Comparison of ENCODE assay signal across 8 cellular contexts in the genomic region with DNA sequence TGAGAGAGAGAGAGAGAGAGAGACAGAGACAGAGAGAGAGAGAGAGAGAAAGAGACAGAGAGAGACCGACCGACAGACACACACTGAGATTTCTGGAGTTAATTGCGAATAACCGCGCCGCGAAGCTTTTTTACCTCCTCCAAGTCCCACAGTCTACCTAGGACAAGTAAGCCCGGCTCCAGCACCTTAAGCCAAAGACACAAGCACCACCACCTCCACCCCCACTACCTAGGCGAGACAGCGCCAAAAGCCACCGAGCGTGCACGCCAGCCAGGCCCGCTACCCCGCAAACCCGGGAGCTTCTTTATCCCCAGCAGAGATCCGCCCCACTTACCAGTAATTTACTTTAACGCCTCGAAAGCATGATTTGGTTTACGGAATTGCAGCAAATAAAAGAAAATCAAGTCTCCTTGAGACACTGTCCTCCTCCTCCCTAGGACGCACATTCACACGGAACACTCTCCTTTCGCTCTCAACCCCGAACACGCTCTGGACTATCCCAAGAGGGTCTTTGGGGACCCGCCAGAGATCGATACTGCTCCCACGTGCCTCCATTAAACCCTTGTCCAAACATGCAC.
DNase-seq lines count a peak whose midpoint lies in the region; ATAC-seq, FAIRE-seq and TF ChIP-seq lines count a peak whose summit lies in the region.

No MANE protein-coding gene starts in this region.

- TF ChIP-seq CTCF in OCI-LY3 (IDR thresholded peaks at IDR 0.05; ENCODE audit: low read depth, low read length) = no peak
- no peak for TF ChIP-seq CTCF in astrocyte (IDR thresholded peaks at IDR 0.05; ENCODE audit: insufficient read depth, low read depth, low read length)

- H3K36me3 Mint-ChIP-seq in astrocyte (ENCODE audit: low read depth, unreplicated experiment) = peaks cover 3% of the 10 kb centered on the region

- peaks cover 15% of the 10 kb centered on the region for H3K4me1 ChIP-seq in OCI-LY3 (ENCODE audit: low read length)
- peaks cover 17% of the 10 kb centered on the region for H3K4me1 ChIP-seq in astrocyte (ENCODE audit: insufficient read depth, low read length)

- H3K9ac ChIP-seq in OCI-LY3 (ENCODE audit: low read length) (peak overlapping the region; percentile 63), astrocyte (ENCODE audit: low read length) (peak overlapping the region; percentile 91)

- no peaks in the 10 kb centered on the region for H3K27me3 Mint-ChIP-seq in astrocyte (ENCODE audit: low read depth, unreplicated experiment)

- no peak overlapping the region; the same call in 1 of the 2 replicates for H3K27ac ChIP-seq in OCI-LY3 (ENCODE audit: low read length)
- peak overlapping the region; percentile 75 for H3K27ac ChIP-seq in astrocyte (ENCODE audit: low read depth, low read length)

- H3K9me3 ChIP-seq in OCI-LY3 (ENCODE audit: insufficient read depth, low read length) (no peaks in the 10 kb centered on the region), astrocyte (ENCODE audit: insufficient read depth, low read depth, low read length) (no peaks in the 10 kb centered on the region)

- H3K4me3 ChIP-seq in OCI-LY3 (ENCODE audit: low read length) (peak overlapping the region; percentile 94), astrocyte (ENCODE audit: insufficient read depth, low read depth, low read length) (peak overlapping the region; percentile 95)

- H3K36me3 ChIP-seq in OCI-LY3 (replicated peaks; ENCODE audit: low read depth, low read length) (peaks cover 6% of the 10 kb centered on the region), astrocyte (ENCODE audit: insufficient read depth, low read length) (peaks cover 7% of the 10 kb centered on the region)

- H3K4me3 Mint-ChIP-seq in astrocyte (ENCODE audit: unreplicated experiment) = peak overlapping the region; percentile 98

- H3K27ac Mint-ChIP-seq in astrocyte (ENCODE audit: unreplicated experiment) = peak overlapping the region; percentile 94

- H4K20me1 ChIP-seq in OCI-LY3 (ENCODE audit: insufficient read depth, low read length) (no peaks in the 10 kb centered on the region), astrocyte (ENCODE audit: insufficient read depth, low read length) (no peaks in the 10 kb centered on the region)

- peaks cover 22% of the 10 kb centered on the region for H3K4me1 Mint-ChIP-seq in astrocyte (ENCODE audit: low read depth, unreplicated experiment)

- ATAC-seq in GM19351 (IDR thresholded peaks at IDR 0.05; ENCODE audit: unreplicated experiment) = no peak
- no peak for ATAC-seq in HG03045 (IDR thresholded peaks at IDR 0.05; ENCODE audit: unreplicated experiment)
- no peak for ATAC-seq in GM18870 (IDR thresholded peaks at IDR 0.05; ENCODE audit: unreplicated experiment)

- H3K4me2 ChIP-seq in OCI-LY3 (ENCODE audit: low read length) = peak overlapping the region; percentile 100
- peak overlapping the region; percentile 91 for H3K4me2 ChIP-seq in astrocyte (ENCODE audit: low read length)

- FAIRE-seq in astrocyte (lab: Jason Lieb, UNC) = no peak

- no peaks in the 10 kb centered on the region for H3K9me3 Mint-ChIP-seq in astrocyte (ENCODE audit: unreplicated experiment)

- peaks cover 19% of the 10 kb centered on the region for H3K79me2 ChIP-seq in OCI-LY3 (ENCODE audit: low read length)
- peaks cover 40% of the 10 kb centered on the region for H3K79me2 ChIP-seq in astrocyte (ENCODE audit: insufficient read depth, low read length)

- DNase-seq in DMS53 (lab: John Stamatoyannopoulos, UW) = peak; percentile 60
- DNase-seq in astrocyte (ENCODE audit: low read depth) = peak; percentile 18
- peak; percentile 53 for DNase-seq in kidney tubule cell (ENCODE audit: low spot score)
- peak; percentile 47 for DNase-seq in stimulated activated CD8-positive, alpha-beta memory T cell treated with anti-CD3 and anti-CD28 coated beads, Interleukin-4, amount 100 ng/mL, for 48 hours

- H3K27me3 ChIP-seq in OCI-LY3 (ENCODE audit: low read depth, low read length) = peaks cover 11% of the 10 kb centered on the region; the same call in 1 of the 2 replicates
- no peaks in the 10 kb centered on the region for H3K27me3 ChIP-seq in astrocyte (ENCODE audit: insufficient read depth, low read length)

- peak overlapping the region; percentile 56; the same call in 1 of the 2 replicates for H2AFZ ChIP-seq in OCI-LY3 (ENCODE audit: low read depth, low read length)
- H2AFZ ChIP-seq in astrocyte (ENCODE audit: low read depth, low read length) = peak overlapping the region; percentile 66
